Comparison of ENCODE assay signal across 5 cellular contexts in genomic region chr3:58751235-58751634, GRCh38.
"Had no signal": no experiment of that assay in that cellular context is flagged by ENCODE, and none has a peak within 500 bp of the region (broad histone marks: within the 10 kb centered on the region; RNA-seq: fewer than 3 reads in every experiment).

No MANE protein-coding gene starts in this region.

- H3K27ac ChIP-seq: HL-60 had no signal

- ATAC-seq: GM23338, HepG2 had no signal

- H3K4me3 ChIP-seq: GM23338 had no signal

- H3K4me2 ChIP-seq: GM23338 had no signal

- DNase-seq: H9, HCEC 1CT had no signal
